Comparison of ENCODE assay signal across 21 cellular contexts in the genomic region with DNA sequence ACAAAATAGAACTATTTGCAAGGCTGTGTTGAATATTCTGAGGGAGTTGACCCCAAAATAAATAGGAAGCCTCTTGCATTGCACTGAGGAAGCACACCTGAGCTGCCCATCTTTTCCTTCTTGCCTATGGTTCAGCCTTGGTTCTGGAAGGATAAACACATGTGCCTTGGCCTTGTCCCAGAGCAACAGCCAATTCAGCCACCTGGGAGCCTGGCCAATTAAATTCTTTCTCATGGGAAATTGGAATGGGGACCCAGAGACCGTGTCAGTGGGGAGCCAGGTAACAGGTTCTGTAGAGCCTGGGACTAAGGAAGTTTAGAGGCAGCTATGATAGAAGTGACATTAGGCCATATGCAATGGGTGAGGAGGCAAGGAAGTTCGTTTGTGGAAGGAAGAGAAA.
DNase-seq lines count a peak whose midpoint lies in the region; ATAC-seq and TF ChIP-seq lines count a peak whose summit lies in the region.
"Had no signal": no experiment of that assay in that cellular context is flagged by ENCODE, and none has a peak within 500 bp of the region (broad histone marks: within the 10 kb centered on the region; RNA-seq: fewer than 3 reads in every experiment).

No MANE protein-coding gene starts in this region.

- peak overlapping the region; percentile 44 for H3K27ac Mint-ChIP-seq in endothelial cell (ENCODE audit: unreplicated experiment)
- H3K27ac Mint-ChIP-seq: B cell; CD14-positive monocyte; CD4-positive, alpha-beta T cell; CD8-positive, alpha-beta memory T cell had no signal

- 33 to 59% (median 39%) methylated on average over 2 of the region's 2 CpGs for WGBS in stomach, 5 donors
- WGBS in aorta, 2 donors = 26 to 36% methylated on average over 2 of the region's 2 CpGs

- H3K9ac ChIP-seq in colonic mucosa (ENCODE audit: low read depth in 2 of 2, low read length in 2 of 2) = no peak overlapping the region
- H3K9ac ChIP-seq: BLaER1, GM23248 had no signal

- H3K36me3 ChIP-seq in stomach = no peaks in the 10 kb centered on the region
- no peaks in the 10 kb centered on the region for H3K36me3 ChIP-seq in aorta (ENCODE audit: control insufficient read depth in 1 of 2, insufficient read depth in 2 of 2, low read length in 1 of 2)
- H3K36me3 ChIP-seq in colonic mucosa = no peaks in the 10 kb centered on the region
- H3K36me3 ChIP-seq: BLaER1 had no signal

- H3K4me1 ChIP-seq in stomach = peaks cover 0 to 6% (median 0%) of the 10 kb centered on the region in 4 donors
- no peaks in the 10 kb centered on the region for H3K4me1 ChIP-seq in aorta (ENCODE audit: control insufficient read depth in 1 of 2, insufficient read depth in 2 of 2, low read length in 2 of 2)
- no peaks in the 10 kb centered on the region for H3K4me1 ChIP-seq in colonic mucosa

- peak; percentile 30 for DNase-seq in astrocyte of the hippocampus (ENCODE audit: low read depth, low spot score)
- DNase-seq in endothelial cell (ENCODE audit: low spot score) = no peak
- peak; percentile 34 for DNase-seq in stomach
- no peak for DNase-seq in aorta
- no peak for DNase-seq in dedifferentiated amniotic fluid mesenchymal stem cell (ENCODE audit: extremely low spot score)
- no peak for DNase-seq in colonic mucosa
- DNase-seq: CD4-positive, alpha-beta T cell; CD8-positive, alpha-beta memory T cell; DMS 273 treated with DMSO at 0.1 percent for 48 hours; DMS79; EL; GDM1; GM23248; H7; HCEC 1CT had no signal

- no peaks in the 10 kb centered on the region for H3K36me3 Mint-ChIP-seq in endothelial cell (ENCODE audit: low read depth, unreplicated experiment)
- H3K36me3 Mint-ChIP-seq: CD14-positive monocyte had no signal

- H3K4me3 ChIP-seq in stomach (no peak overlapping the region), aorta (ENCODE audit: low read length in 2 of 2) (no peak overlapping the region), colonic mucosa (no peak overlapping the region)
- H3K4me3 ChIP-seq: BLaER1, GM12878, GM23248 had no signal

- no peak for TF ChIP-seq CTCF in C4-2B (conservative IDR thresholded peaks at IDR 0.05)
- TF ChIP-seq CTCF in endothelial cell (IDR thresholded peaks at IDR 0.05; ENCODE audit: unreplicated experiment) = no peak
- no peak for TF ChIP-seq CTCF in stomach (IDR thresholded peaks at IDR 0.05)
- no peak for TF ChIP-seq CTCF in colonic mucosa (IDR thresholded peaks at IDR 0.05)

- no peaks in the 10 kb centered on the region for H3K27me3 Mint-ChIP-seq in endothelial cell (ENCODE audit: unreplicated experiment)
- H3K27me3 Mint-ChIP-seq: CD4-positive, alpha-beta T cell had no signal

- intact Hi-C loops in stomach (cut with DNase I; ENCODE audit: low total_unique reads) (no loop called here), aorta (cut with DNase I) (no loop called here), colonic mucosa (cut with DNase I) (no loop called here)

- H3K4me3 Mint-ChIP-seq in endothelial cell (ENCODE audit: unreplicated experiment) = no peak overlapping the region
- H3K4me3 Mint-ChIP-seq: B cell; CD14-positive monocyte; CD4-positive, alpha-beta T cell; CD8-positive, alpha-beta memory T cell had no signal

- no peaks in the 10 kb centered on the region for H3K9me3 ChIP-seq in stomach
- H3K9me3 ChIP-seq in aorta (ENCODE audit: control insufficient read depth, low read length) = no peaks in the 10 kb centered on the region
- H3K9me3 ChIP-seq in colonic mucosa = no peaks in the 10 kb centered on the region
- H3K9me3 ChIP-seq: BLaER1 had no signal

- H3K27ac ChIP-seq in C4-2B (peak overlapping the region; percentile 22; the same call in 1 of the 2 replicates), stomach (no peak overlapping the region), aorta (ENCODE audit: low read depth in 1 of 2, low read length in 2 of 2) (no peak overlapping the region), colonic mucosa (no peak overlapping the region)
- H3K27ac ChIP-seq: BLaER1, GM23248 had no signal

- no peak for TF ChIP-seq EP300 in stomach (IDR thresholded peaks at IDR 0.05)

- peaks cover 87% of the 10 kb centered on the region for H3K4me1 Mint-ChIP-seq in endothelial cell (ENCODE audit: unreplicated experiment)
- H3K4me1 Mint-ChIP-seq: CD8-positive, alpha-beta memory T cell had no signal

- no peaks in the 10 kb centered on the region for H3K9me3 Mint-ChIP-seq in endothelial cell (ENCODE audit: unreplicated experiment)
- H3K9me3 Mint-ChIP-seq: CD4-positive, alpha-beta T cell; CD8-positive, alpha-beta memory T cell had no signal

- no peak for ATAC-seq in aorta (ENCODE audit: low FRiP score)
- no peak for ATAC-seq in HG03108 (IDR thresholded peaks at IDR 0.05; ENCODE audit: unreplicated experiment)
- ATAC-seq: GM12878 had no signal

- no peak for TF ChIP-seq POLR2A in stomach (IDR thresholded peaks at IDR 0.05)

- H3K27me3 ChIP-seq in stomach = no peaks in the 10 kb centered on the region
- no peaks in the 10 kb centered on the region for H3K27me3 ChIP-seq in aorta (ENCODE audit: control insufficient read depth in 1 of 2, insufficient read depth in 2 of 2, low read length in 1 of 2)
- H3K27me3 ChIP-seq in colonic mucosa = no peaks in the 10 kb centered on the region
- H3K27me3 ChIP-seq: BLaER1 had no signal

Comparison
In these comparisons a context has a peak if more than half of its experiments do, and no peak if none do; other contexts are left out.
1. DNase-seq: peak in astrocyte of the hippocampus (single experiment) and stomach (single experiment); none in endothelial cell (single experiment), aorta (0 of 2), dedifferentiated amniotic fluid mesenchymal stem cell (single experiment) and colonic mucosa (single experiment).